In genomic region chr17:33291248-33292183, GRCh38 we compare ENCODE assay signal across 9 cellular contexts. TPM values are rescaled to one million over a fixed set of nuclear protein-coding genes. Genes with fewer than 3 reads are reported as not detected.
DNase-seq lines count a peak whose midpoint lies in the region; ATAC-seq and TF ChIP-seq lines count a peak whose summit lies in the region.
"Had no signal": no experiment of that assay in that cellular context is flagged by ENCODE, and none has a peak within 500 bp of the region (broad histone marks: within the 10 kb centered on the region; RNA-seq: fewer than 3 reads in every experiment).

No MANE protein-coding gene starts in this region.

- no peaks in the 10 kb centered on the region for H3K9me3 ChIP-seq in breast epithelium

- H3K27me3 Mint-ChIP-seq in HFFc6 (ENCODE audit: insufficient read depth) = peaks cover 28% of the 10 kb centered on the region

- H3K4me1 Mint-ChIP-seq in HFFc6 (ENCODE audit: low read depth) = no peaks in the 10 kb centered on the region

- H3K27ac ChIP-seq in ACC112 (ENCODE audit: low read depth, low read length) (no peak overlapping the region), breast epithelium (no peak overlapping the region), urinary bladder (ENCODE audit: low read depth) (no peak overlapping the region)

- H3K4me3 Mint-ChIP-seq in HFFc6 = peak overlapping the region; percentile 56; the same call in 1 of the 2 replicates

- H3K27ac Mint-ChIP-seq in HFFc6 = no peak overlapping the region

- no peaks in the 10 kb centered on the region for H3K4me1 ChIP-seq in ACC112 (ENCODE audit: control insufficient read depth, insufficient read depth, low read length, unreplicated experiment)
- H3K4me1 ChIP-seq in breast epithelium = peaks cover 5 to 6% of the 10 kb centered on the region in 2 donors
- peaks cover 4% of the 10 kb centered on the region for H3K4me1 ChIP-seq in urinary bladder (ENCODE audit: insufficient read depth)

- TF ChIP-seq CTCF in HFFc6 (IDR thresholded peaks at IDR 0.05) = no peak
- no peak for TF ChIP-seq CTCF in breast epithelium (IDR thresholded peaks at IDR 0.05)

- intact Hi-C loops in breast epithelium (cut with DNase I; ENCODE audit: low total_unique reads) = no loop called here

- no peak for TF ChIP-seq POLR2A in breast epithelium (IDR thresholded peaks at IDR 0.05)

- ATAC-seq in GM19395 (IDR thresholded peaks at IDR 0.05; ENCODE audit: unreplicated experiment) (no peak), HG03342 (IDR thresholded peaks at IDR 0.05; ENCODE audit: unreplicated experiment) (no peak)
- ATAC-seq: GM12878 had no signal

- peaks cover 81% of the 10 kb centered on the region for H3K27me3 ChIP-seq in ACC112 (ENCODE audit: insufficient read depth, low read length)
- H3K27me3 ChIP-seq in breast epithelium = peaks cover 0 to 44% of the 10 kb centered on the region in 2 donors

- peak overlapping the region; percentile 38 for H2AFZ ChIP-seq in ACC112 (ENCODE audit: low read length, unreplicated experiment)

- H3K36me3 ChIP-seq in ACC112 (ENCODE audit: insufficient read depth, low read length) (no peaks in the 10 kb centered on the region), breast epithelium (no peaks in the 10 kb centered on the region), urinary bladder (ENCODE audit: insufficient read depth) (no peaks in the 10 kb centered on the region)

- no peaks in the 10 kb centered on the region; the same call in 1 of the 2 replicates for H3K36me3 Mint-ChIP-seq in HFFc6 (ENCODE audit: low read depth)

- no peaks in the 10 kb centered on the region for H3K79me2 ChIP-seq in ACC112 (ENCODE audit: control insufficient read depth, insufficient read depth, low read length, unreplicated experiment)

- H3K9me3 Mint-ChIP-seq in HFFc6 = peaks cover 23% of the 10 kb centered on the region; the same call in 1 of the 2 replicates

- H3K4me3 ChIP-seq in ACC112 (ENCODE audit: low read depth, low read length) (peak overlapping the region; percentile 72), breast epithelium (peak overlapping the region; percentile 21 to 60 (median 42)), urinary bladder (ENCODE audit: low read depth, low read length) (peak overlapping the region; percentile 48)
- H3K4me3 ChIP-seq: GM12878 had no signal

- DNase-seq in HFFc6 = no peak
- DNase-seq in breast epithelium (ENCODE audit: low spot score in 2 of 2) = no peak
- DNase-seq in left kidney (ENCODE audit: low read depth, low spot score) = peak; percentile 77
- DNase-seq in HuH-7 (ENCODE audit: low spot score) = no peak

- WGBS in urinary bladder = under 1% methylated on average over 104 of the region's 104 CpGs

RNA-seq across cellular contexts. Expression of gene ASIC2, which starts 1.6 kb away (rescaled TPM):
- total RNA-seq in HFFc6 (2021; fragmentation: NEBNext Ultra II Directional; extraction: Animal tissue kit (Norgen Biotek cat#: 25700)) = not detected
- total RNA-seq in breast epithelium = under 1 TPM in 2 of 3 donors, not detected in 1; 0.15 to 0.16 TPM
- 1.1 TPM for total RNA-seq in urinary bladder
- 0.09 TPM for polyA plus RNA-seq in urinary bladder
- total RNA-seq: GM12878 had no signal
- polyA plus RNA-seq: GM12878 had no signal
